Comparison of ENCODE assay signal across 9 cellular contexts in the genomic region with DNA sequence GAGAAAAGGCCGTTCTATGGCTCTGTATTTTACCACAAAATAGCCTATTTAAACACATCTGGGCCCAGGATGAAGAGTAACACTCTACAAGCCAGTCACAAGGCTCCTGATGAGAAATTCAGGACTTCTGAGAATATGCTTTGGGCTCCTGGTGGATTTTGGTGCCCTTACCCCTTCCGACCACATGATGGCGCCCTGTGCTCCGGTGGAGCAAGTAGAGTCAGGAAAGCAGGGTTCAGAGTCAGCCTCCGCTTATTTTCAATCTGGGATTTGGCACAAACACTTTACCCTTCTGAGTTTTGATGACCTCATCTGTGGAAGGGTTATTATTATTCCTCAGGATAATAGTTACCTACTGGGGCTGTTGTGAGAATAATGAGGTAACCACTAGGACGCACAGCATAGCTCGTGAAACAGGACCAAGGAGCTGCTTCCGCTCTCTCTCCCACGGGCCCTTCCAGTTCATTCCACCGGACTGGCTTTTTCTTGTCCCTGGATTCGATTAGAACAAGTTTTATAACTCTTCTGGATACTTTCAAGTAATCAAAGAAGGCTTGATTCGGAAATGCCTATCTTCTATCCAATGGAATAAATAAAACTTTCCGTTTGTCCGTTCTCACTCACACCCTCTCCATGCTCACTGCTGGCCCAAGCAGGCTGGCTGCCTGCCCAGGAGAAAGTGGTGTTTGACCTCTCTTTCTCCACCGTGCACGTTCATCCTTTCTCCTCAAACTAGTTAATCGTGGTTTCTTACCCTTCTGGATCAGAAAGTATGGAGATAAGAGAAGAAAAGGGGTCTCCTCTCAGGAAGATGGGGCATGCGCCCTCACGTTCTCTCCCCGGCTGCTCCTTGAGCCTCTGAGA.
A peak's percentile ranks its signal among the peaks of the same experiment; 100 is the strongest.
DNase-seq lines count a peak whose midpoint lies in the region; ATAC-seq and TF ChIP-seq lines count a peak whose summit lies in the region.
"Had no signal": no experiment of that assay in that cellular context is flagged by ENCODE, and none has a peak within 500 bp of the region (broad histone marks: within the 10 kb centered on the region; RNA-seq: fewer than 3 reads in every experiment).

No MANE protein-coding gene starts in this region.

- BruUV-seq in Panc1 (replicated peaks; lab: Mats Ljungman, UMichigan): no TSS peak

- H2AFZ ChIP-seq in GM23338: peak overlapping the region; percentile 77

- no peaks in the 10 kb centered on the region for H3K9me3 ChIP-seq in Panc1 (ENCODE audit: control insufficient read depth, insufficient read depth, low read depth, low read length)
- H3K9me3 ChIP-seq in right cardiac atrium (ENCODE audit: control insufficient read depth, low read length): no peaks in the 10 kb centered on the region
- H3K9me3 ChIP-seq: thoracic aorta had no signal

- no peaks in the 10 kb centered on the region for H4K20me1 ChIP-seq in GM23338 (replicated peaks; ENCODE audit: insufficient read depth)

- WGBS in right cardiac atrium: 60% methylated on average over 20 of the region's 20 CpGs

- no peaks in the 10 kb centered on the region for H3K4me1 Mint-ChIP-seq in GM23338

- H3K36me3 ChIP-seq in GM23338 (ENCODE audit: insufficient read depth): no peaks in the 10 kb centered on the region
- no peaks in the 10 kb centered on the region for H3K36me3 ChIP-seq in Panc1 (ENCODE audit: control insufficient read depth, insufficient read depth, low read length)
- H3K36me3 ChIP-seq: thoracic aorta had no signal

- no peak overlapping the region for H3K27ac ChIP-seq in GM23338 (ENCODE audit: low read depth)
- H3K27ac ChIP-seq in Panc1 (ENCODE audit: low read length): no peak overlapping the region
- H3K27ac ChIP-seq in right cardiac atrium (ENCODE audit: low read length): no peak overlapping the region
- H3K27ac ChIP-seq: thoracic aorta had no signal

- no peaks in the 10 kb centered on the region for H3F3A ChIP-seq in GM23338 (replicated peaks; ENCODE audit: low read depth)

- H3K4me3 Mint-ChIP-seq in GM23338: no peak overlapping the region

- H3K36me3 Mint-ChIP-seq in GM23338 (ENCODE audit: low read depth): no peaks in the 10 kb centered on the region; the same call in 2 of the 3 replicates

- in situ Hi-C loops in Panc1 (cut with HindIII; ENCODE audit: low pct_unique_long_range_greater_than_20kb, low sequenced_read_pairs): no loop called here

- intact Hi-C loops in Panc1 (cut with micrococcal nuclease; ENCODE audit: unreplicated experiment) (no loop called here), right cardiac atrium (cut with DNase I) (no loop called here)

- TF ChIP-seq CTCF in GM23338 (conservative IDR thresholded peaks at IDR 0.05; ENCODE audit: low read depth in 2 of 2) (peak; percentile 85 to 90), Panc1 (IDR thresholded peaks at IDR 0.05) (peak; percentile 70)

- peaks cover 7% of the 10 kb centered on the region; the same call in 1 of the 2 replicates for H3K9me2 ChIP-seq in GM23338 (ENCODE audit: insufficient read depth)

- no peaks in the 10 kb centered on the region for H3K27me3 Mint-ChIP-seq in GM23338 (ENCODE audit: insufficient read depth, low read depth, poor library complexity)

- H3K4me3 ChIP-seq in GM23338 (no peak overlapping the region), Panc1 (ENCODE audit: low read depth in 2 of 2, low read length in 2 of 2) (no peak overlapping the region), right cardiac atrium (ENCODE audit: low read length) (no peak overlapping the region)
- H3K4me3 ChIP-seq: thoracic aorta had no signal

- no peak overlapping the region for H3K27ac Mint-ChIP-seq in GM23338

- ATAC-seq in GM23338: peak; percentile 89
- no peak for ATAC-seq in Panc1
- peak; percentile 57 to 72 for ATAC-seq in right cardiac atrium
- no peak for ATAC-seq in esophagus mucosa
- ATAC-seq in GM18873 (IDR thresholded peaks at IDR 0.05; ENCODE audit: low FRiP score, unreplicated experiment): no peak

- H3K9me3 Mint-ChIP-seq in GM23338: no peaks in the 10 kb centered on the region

- POLR2A ChIA-PET in Panc1 (lab: Charles Lee): no interaction called here

- CTCF ChIA-PET in Panc1 (lab: Charles Lee): no interaction called here

- H3K27me3 ChIP-seq in GM23338 (ENCODE audit: insufficient read depth): no peaks in the 10 kb centered on the region
- H3K27me3 ChIP-seq in Panc1 (ENCODE audit: control insufficient read depth, insufficient read depth, low read length): no peaks in the 10 kb centered on the region
- H3K27me3 ChIP-seq in right cardiac atrium (ENCODE audit: control insufficient read depth, insufficient read depth): peaks cover 2% of the 10 kb centered on the region

- H3K4me1 ChIP-seq in GM23338 (ENCODE audit: insufficient read depth) (no peaks in the 10 kb centered on the region), Panc1 (ENCODE audit: control insufficient read depth, insufficient read depth, low read length) (no peaks in the 10 kb centered on the region), right cardiac atrium (ENCODE audit: control insufficient read depth, insufficient read depth, low read length) (no peaks in the 10 kb centered on the region)

- DNase-seq in DMS 273 (lab: John Stamatoyannopoulos, UW; ENCODE audit: unreplicated experiment) (peak; percentile 63), DMS 273 treated with DMSO at 0.1 percent for 48 hours (lab: John Stamatoyannopoulos, UW) (no peak), GM23338 (ENCODE audit: low spot score) (peak; percentile 82), Panc1 (ENCODE audit: low read depth, low spot score) (no peak), right cardiac atrium (peak; percentile 42 to 77 (median 71)), NK-92 (lab: John Stamatoyannopoulos, UW; ENCODE audit: unreplicated experiment) (no peak)

- no peak overlapping the region for H3K4me2 ChIP-seq in GM23338

- no peaks in the 10 kb centered on the region for H3K79me2 ChIP-seq in GM23338 (replicated peaks; ENCODE audit: insufficient read depth)

TF ChIP-seq in GM23338, 12 proteins besides CTCF, POLR2A, EP300 and RAD21 (continues in another document):
- no peak for TF ChIP-seq REST (IDR thresholded peaks at IDR 0.05; ENCODE audit: unreplicated experiment)

Comparison
In these comparisons a context has a peak if more than half of its experiments do, and no peak if none do; other contexts are left out.
1. DNase-seq: peak in DMS 273 (single experiment), GM23338 (single experiment) and right cardiac atrium (3 of 3); none in DMS 273 treated with DMSO at 0.1 percent for 48 hours (single experiment), Panc1 (single experiment) and NK-92 (single experiment).
2. ATAC-seq: peak in GM23338 (single experiment) and right cardiac atrium (2 of 2); none in Panc1 (single experiment), esophagus mucosa (single experiment) and GM18873 (single experiment).